Comparison of ENCODE assay signal across 19 cellular contexts in genomic region chr2:95301876-95302641, GRCh38. TPM values are rescaled to one million over a fixed set of nuclear protein-coding genes. Genes with fewer than 3 reads are reported as not detected.
A peak's percentile ranks its signal among the peaks of the same experiment; 100 is the strongest.
DNase-seq lines count a peak whose midpoint lies in the region; ATAC-seq and FAIRE-seq lines count a peak whose summit lies in the region.
"Had no signal": no experiment of that assay in that cellular context is flagged by ENCODE, and none has a peak within 500 bp of the region (broad histone marks: within the 10 kb centered on the region; RNA-seq: fewer than 3 reads in every experiment).

No MANE protein-coding gene starts in this region.

- DNase-seq in HTR-8/SVneo (ENCODE audit: insufficient read length, low spot score) (no peak), NCI-H69 (lab: John Stamatoyannopoulos, UW) (peak; percentile 6), myocyte (ENCODE audit: low read depth) (peak; percentile 75), NCI-H2107 treated with DMSO at 0.1 percent for 48 hours (lab: John Stamatoyannopoulos, UW; ENCODE audit: unreplicated experiment) (no peak)
- DNase-seq: ACHN; CD4-positive, alpha-beta memory T cell; GF-D8; KG1; NCI-H1436; NCI-H2107; NCI-H774; SHP77 treated with DMSO at 0.1 percent for 48 hours had no signal

- H3K27ac ChIP-seq in temporal lobe (ENCODE audit: low read depth, low read length): peak overlapping the region; percentile 72

- FAIRE-seq in HTR-8/SVneo (lab: Jason Lieb, UNC): peak; percentile 77
- FAIRE-seq: GM12891, GM18507, H1 had no signal

- ATAC-seq in GM21529 (IDR thresholded peaks at IDR 0.05; ENCODE audit: unreplicated experiment) (no peak), HG03442 (IDR thresholded peaks at IDR 0.05; ENCODE audit: unreplicated experiment) (no peak)

RNA-seq across cellular contexts. Expression of gene KCNIP3, which starts 4.9 kb away (rescaled TPM):
- 4.9 and 12.5 TPM in 2 replicates for total RNA-seq in myocyte
- 2.7 TPM for polyA plus RNA-seq in myocyte (2012)
- total RNA-seq in temporal lobe: 3.0 TPM
- total RNA-seq: CD4-positive, alpha-beta memory T cell; T-helper 1 cell treated with Interleukin-12 subunit alpha and Interleukin-12 subunit beta and Interleukin-4 antibody, amounts not matched to agents 30 ng/mL and 1 ng/mL, for 36 hours had no signal
- polyA plus RNA-seq: CD4-positive, alpha-beta memory T cell had no signal

RNA-seq across cellular contexts. Expression of gene PROM2, which starts 27.8 kb away (rescaled TPM):
- total RNA-seq in myocyte (0.64 and 0.83 TPM in 2 replicates), temporal lobe (0.98 TPM)
- 1.6 TPM for polyA plus RNA-seq in myocyte (2012)
- polyA plus RNA-seq: CD4-positive, alpha-beta memory T cell had no signal

Comparison
In these comparisons a context has a peak if more than half of its experiments do, and no peak if none do; other contexts are left out.
1. DNase-seq: peak in NCI-H69 (single experiment) and myocyte (single experiment); none in HTR-8/SVneo (single experiment) and NCI-H2107 treated with DMSO at 0.1 percent for 48 hours (single experiment).